8 cellular contexts compared by ENCODE assay signal in the genomic region with DNA sequence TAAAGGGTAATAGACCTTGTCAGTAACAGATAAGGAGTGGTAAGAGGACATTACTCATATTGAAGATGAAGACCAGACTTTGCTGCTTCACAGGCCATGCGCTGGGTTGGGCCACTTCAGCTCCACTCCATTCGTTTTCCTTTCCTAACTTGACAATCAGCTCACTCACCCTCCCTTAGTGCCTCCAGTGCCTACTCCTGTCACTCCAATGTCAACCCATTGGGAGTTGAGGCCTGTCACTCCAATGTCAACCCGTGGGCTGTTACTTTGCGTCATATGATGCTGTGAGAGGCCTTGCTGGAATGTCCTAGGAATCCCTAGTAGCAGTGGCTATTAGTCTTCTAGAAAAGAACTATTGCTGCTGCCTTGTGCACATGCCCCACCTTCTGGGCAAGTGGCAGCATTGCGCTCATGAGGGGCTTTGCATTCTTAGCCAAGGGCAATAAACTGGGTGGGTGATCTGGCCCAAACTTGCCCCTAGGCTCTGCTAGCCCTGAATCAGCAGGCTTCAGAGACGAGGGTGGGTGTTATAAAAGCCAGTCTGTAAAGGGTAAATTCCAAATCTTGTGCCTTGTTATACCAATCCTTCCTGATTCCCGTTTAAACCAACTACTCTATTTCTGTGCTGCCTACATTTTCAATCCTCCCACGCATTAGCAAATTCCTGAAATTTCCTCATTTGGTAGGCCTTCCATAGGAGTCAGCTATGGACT. TPM values are rescaled to one million over a fixed set of nuclear protein-coding genes. Genes with fewer than 3 reads are reported as not detected.
DNase-seq lines count a peak whose midpoint lies in the region; ATAC-seq and TF ChIP-seq lines count a peak whose summit lies in the region.

No MANE protein-coding gene starts in this region.

- no peak overlapping the region for H2BK15ac ChIP-seq in mesenchymal stem cell (ENCODE audit: low read depth, poor library complexity, severe bottlenecking)

- intact Hi-C loops in CD14-positive monocyte (cut with micrococcal nuclease), result loop anchor here (5.0 kb wide), 1 partner anchor 82 kb away; no protein-coding TSS in a partner anchor

- no peak overlapping the region for H3K23ac ChIP-seq in mesenchymal stem cell (ENCODE audit: low read length in 2 of 2)

- CTCF ChIA-PET in activated CD4-positive, alpha-beta memory T cell treated with anti-CD3 and anti-CD28 coated beads, Interleukin-2, amount 10 ng/mL, durations not matched to agents 7 days and 5 days (lab: Charles Lee), result interaction anchor here (0.5 to 6.5 kb wide), 12 partner anchors 13 to 98 kb away, joined by 3 to 58 read pairs (median 4); a partner anchor contains a TSS

- H3K36me3 Mint-ChIP-seq in CD14-positive monocyte, result peaks cover 47 to 55% of the 10 kb centered on the region in 2 donors
- H3K36me3 Mint-ChIP-seq in HFFc6 (ENCODE audit: low read depth), result peaks cover 36% of the 10 kb centered on the region
- peaks cover 24% of the 10 kb centered on the region for H3K36me3 Mint-ChIP-seq in activated CD4-positive, alpha-beta memory T cell treated with anti-CD3 and anti-CD28 coated beads, Interleukin-2, amount 10 ng/mL, durations not matched to agents 7 days and 5 days (ENCODE audit: low read depth)

- H3K4me3 Mint-ChIP-seq in CD14-positive monocyte, result no peak overlapping the region
- H3K4me3 Mint-ChIP-seq in HFFc6, result peak overlapping the region; percentile 44
- H3K4me3 Mint-ChIP-seq in activated CD4-positive, alpha-beta memory T cell treated with anti-CD3 and anti-CD28 coated beads, Interleukin-2, amount 10 ng/mL, durations not matched to agents 7 days and 5 days, result no peak overlapping the region

- H2BK12ac ChIP-seq in mesenchymal stem cell (ENCODE audit: low read length in 2 of 2), result no peak overlapping the region

- TF ChIP-seq CTCF in CD14-positive monocyte (IDR thresholded peaks at IDR 0.05) (peak; percentile 90), HFFc6 (IDR thresholded peaks at IDR 0.05) (peak; percentile 89)

- H3K14ac ChIP-seq in mesenchymal stem cell (ENCODE audit: low read length in 2 of 2), result no peak overlapping the region

- H3K4me2 ChIP-seq in mesenchymal stem cell (ENCODE audit: low read length, poor library complexity, severe bottlenecking), result no peak overlapping the region

- peaks cover 24% of the 10 kb centered on the region for H3K79me1 ChIP-seq in mesenchymal stem cell (replicated peaks; ENCODE audit: low read length, poor library complexity, severe bottlenecking)

- peaks cover 0 to 1% (median 0%) of the 10 kb centered on the region in 3 donors for H3K27me3 Mint-ChIP-seq in CD14-positive monocyte (ENCODE audit: low read depth in 3 of 3)
- H3K27me3 Mint-ChIP-seq in HFFc6 (ENCODE audit: insufficient read depth), result peaks cover 12% of the 10 kb centered on the region
- H3K27me3 Mint-ChIP-seq in activated CD4-positive, alpha-beta memory T cell treated with anti-CD3 and anti-CD28 coated beads, Interleukin-2, amount 10 ng/mL, durations not matched to agents 7 days and 5 days, result no peaks in the 10 kb centered on the region

- no peak overlapping the region for H3K18ac ChIP-seq in mesenchymal stem cell (ENCODE audit: low read depth in 1 of 2, low read length in 2 of 2)

- H3K9me3 Mint-ChIP-seq in CD14-positive monocyte (peaks cover 0 to 1% (median 0%) of the 10 kb centered on the region in 7 donors), HFFc6 (no peaks in the 10 kb centered on the region)
- no peaks in the 10 kb centered on the region for H3K9me3 Mint-ChIP-seq in activated CD4-positive, alpha-beta memory T cell treated with anti-CD3 and anti-CD28 coated beads, Interleukin-2, amount 10 ng/mL, durations not matched to agents 7 days and 5 days

- POLR2A ChIA-PET in activated CD4-positive, alpha-beta memory T cell treated with anti-CD3 and anti-CD28 coated beads, Interleukin-2, amount 10 ng/mL, durations not matched to agents 7 days and 5 days (lab: Charles Lee), result no interaction called here

- peaks cover 6% of the 10 kb centered on the region for H3K4me1 ChIP-seq in mesenchymal stem cell (ENCODE audit: control insufficient read depth, insufficient read depth, low read depth, low read length)

- peak overlapping the region; percentile 39 for H3K27ac ChIP-seq in mesenchymal stem cell (ENCODE audit: low read length, poor library complexity, severe bottlenecking)

- no peak overlapping the region for H4K91ac ChIP-seq in mesenchymal stem cell (ENCODE audit: low read length)

- H3K36me3 ChIP-seq in mesenchymal stem cell (ENCODE audit: control insufficient read depth in 1 of 2, insufficient read depth in 2 of 2, low read depth in 1 of 2, low read length in 2 of 2), result peaks cover 43 to 76% of the 10 kb centered on the region in 2 experiments

- no peaks in the 10 kb centered on the region for H3K27me3 ChIP-seq in mesenchymal stem cell (ENCODE audit: control insufficient read depth in 1 of 2, insufficient read depth in 1 of 2, low read length in 2 of 2)

- no peak overlapping the region for H3K4me3 ChIP-seq in mesenchymal stem cell (ENCODE audit: insufficient read depth in 1 of 2, low read depth in 1 of 2, low read length in 2 of 2)

- H3K4ac ChIP-seq in mesenchymal stem cell (ENCODE audit: low read depth in 1 of 2, low read length in 2 of 2), result no peak overlapping the region

- peak overlapping the region in 3 of 7 donors; percentile 7 to 79 (median 64) for H3K27ac Mint-ChIP-seq in CD14-positive monocyte
- peak overlapping the region; percentile 92 for H3K27ac Mint-ChIP-seq in HFFc6
- no peak overlapping the region for H3K27ac Mint-ChIP-seq in activated CD4-positive, alpha-beta memory T cell treated with anti-CD3 and anti-CD28 coated beads, Interleukin-2, amount 10 ng/mL, durations not matched to agents 7 days and 5 days

- DNase-seq in CD14-positive monocyte (ENCODE audit: low spot score) (peak; percentile 56), HFFc6 (peak; percentile 76), NCI-H524 treated with DMSO at 0.1 percent for 48 hours (lab: John Stamatoyannopoulos, UW) (peak; percentile 1), mesenchymal stem cell (peak; percentile 85)
- DNase-seq in activated CD4-positive, alpha-beta memory T cell treated with anti-CD3 and anti-CD28 coated beads, Interleukin-2, amount 10 ng/mL, durations not matched to agents 7 days and 5 days, result peak; percentile 64
- peak; percentile 57 for DNase-seq in effector CD4-positive, alpha-beta T cell
- DNase-seq in stimulated activated CD8-positive, alpha-beta memory T cell treated with anti-CD3 and anti-CD28 coated beads, Interleukin-2, amount 100 ng/mL, for 48 hours (ENCODE audit: low read depth in 2 of 2), result peak; percentile 27 to 36

- H2AFZ ChIP-seq in mesenchymal stem cell (ENCODE audit: low read depth, low read length), result no peak overlapping the region

- WGBS in mesenchymal stem cell, result 41% methylated on average over 8 of the region's 8 CpGs

- no peak overlapping the region for H2BK5ac ChIP-seq in mesenchymal stem cell (ENCODE audit: low read depth, low read length, poor library complexity, severe bottlenecking)

- H3K9me3 ChIP-seq in mesenchymal stem cell (ENCODE audit: control insufficient read depth, low read length), result no peaks in the 10 kb centered on the region

- H2AK5ac ChIP-seq in mesenchymal stem cell (ENCODE audit: low read length, severe bottlenecking), result no peak overlapping the region

- H3K4me1 Mint-ChIP-seq in CD14-positive monocyte (no peaks in the 10 kb centered on the region), HFFc6 (ENCODE audit: low read depth) (peaks cover 46% of the 10 kb centered on the region)
- peaks cover 2% of the 10 kb centered on the region for H3K4me1 Mint-ChIP-seq in activated CD4-positive, alpha-beta memory T cell treated with anti-CD3 and anti-CD28 coated beads, Interleukin-2, amount 10 ng/mL, durations not matched to agents 7 days and 5 days

- no peak overlapping the region for H2BK120ac ChIP-seq in mesenchymal stem cell (ENCODE audit: low read depth, low read length)

- ATAC-seq in HG02884 (IDR thresholded peaks at IDR 0.05; ENCODE audit: unreplicated experiment), result no peak

- peak overlapping the region; percentile 72 for H3K9ac ChIP-seq in mesenchymal stem cell (ENCODE audit: low read length)

- peak overlapping the region; percentile 7 for H4K8ac ChIP-seq in mesenchymal stem cell (ENCODE audit: low read length)

RNA-seq across cellular contexts. Expression of a gene that starts 36.1 kb away (rescaled TPM):
- 10 to 100 TPM in 1 of 2 donors, 1 to 10 TPM in 1; 8.9 to 21.1 TPM for polyA plus RNA-seq in CD14-positive monocyte
- 10 to 100 TPM; 54.2 to 60.4 (median 57.3) TPM for total RNA-seq in HFFc6 (2021; fragmentation: NEBNext Ultra II Directional; extraction: Animal tissue kit (Norgen Biotek cat#: 25700))
- total RNA-seq in activated CD4-positive, alpha-beta memory T cell treated with anti-CD3 and anti-CD28 coated beads, Interleukin-2, amount 10 ng/mL, durations not matched to agents 7 days and 5 days, result 100 to 1,000 TPM; 121 to 126 TPM
- 80.3 TPM for polyA plus RNA-seq in mesenchymal stem cell (2013, experiment 1 of 2)
- 69.0 TPM for polyA plus RNA-seq in mesenchymal stem cell (2013, experiment 2 of 2)

RNA-seq across cellular contexts. Expression of a gene that starts 51.7 kb away (rescaled TPM):
- 1,000 to 10,000 TPM; 1,038 to 1,093 TPM for polyA plus RNA-seq in CD14-positive monocyte
- 100 to 1,000 TPM; 690 to 799 (median 765) TPM for total RNA-seq in HFFc6 (2021; fragmentation: NEBNext Ultra II Directional; extraction: Animal tissue kit (Norgen Biotek cat#: 25700))
- total RNA-seq in activated CD4-positive, alpha-beta memory T cell treated with anti-CD3 and anti-CD28 coated beads, Interleukin-2, amount 10 ng/mL, durations not matched to agents 7 days and 5 days, result 100 to 1,000 TPM; 529 to 549 TPM
- 489 TPM for polyA plus RNA-seq in mesenchymal stem cell (2013, experiment 1 of 2)
- polyA plus RNA-seq in mesenchymal stem cell (2013, experiment 2 of 2), result 517 TPM

Comparison
In these comparisons a context has a peak if more than half of its experiments do, and no peak if none do; other contexts are left out.
1. DNase-seq: peak in every context shown above with its lines; median percentile 85 in mesenchymal stem cell; 76 in HFFc6; 64 in activated CD4-positive, alpha-beta memory T cell treated with anti-CD3 and anti-CD28 coated beads, Interleukin-2, amount 10 ng/mL, durations not matched to agents 7 days and 5 days; 57 in effector CD4-positive, alpha-beta T cell; 56 in CD14-positive monocyte; 32 in stimulated activated CD8-positive, alpha-beta memory T cell treated with anti-CD3 and anti-CD28 coated beads, Interleukin-2, amount 100 ng/mL, for 48 hours; 1 in NCI-H524 treated with DMSO at 0.1 percent for 48 hours.